ENCODE assay signal across 2 cellular contexts in genomic region chr12:98808243-98808895, GRCh38.
TF ChIP-seq lines count a peak whose summit lies in the region.

No MANE protein-coding gene starts in this region.

TF ChIP-seq in GM23338, 12 proteins besides CTCF, POLR2A, EP300 and RAD21 (continued from another document):
- TF ChIP-seq ETS1 (IDR thresholded peaks at IDR 0.05) (no peak), ZNF331 (CRISPR knock-in tag; IDR thresholded peaks at IDR 0.05; ENCODE audit: low read depth) (no peak), STAT1 (IDR thresholded peaks at IDR 0.05; ENCODE audit: unreplicated experiment) (no peak), CREB1 (CRISPR knock-in tag; IDR thresholded peaks at IDR 0.05; ENCODE audit: low read depth) (no peak), ZNF462 (CRISPR knock-in tag; IDR thresholded peaks at IDR 0.05) (no peak), ZNF114 (CRISPR knock-in tag; IDR thresholded peaks at IDR 0.05) (no peak)

TF ChIP-seq in SK-N-SH treated with all-trans-retinoic acid at 6 μM for 48 hours, 23 proteins besides CTCF, POLR2A, EP300 and RAD21 (continued from another document):
- no peak for TF ChIP-seq TSHZ2 (CRISPR knock-in tag; IDR thresholded peaks at IDR 0.05)
- no peak for TF ChIP-seq ZFP3 (CRISPR knock-in tag; IDR thresholded peaks at IDR 0.05)
- TF ChIP-seq CSDC2 (CRISPR knock-in tag; IDR thresholded peaks at IDR 0.05) = no peak
- TF ChIP-seq PATZ1 (CRISPR knock-in tag; IDR thresholded peaks at IDR 0.05; ENCODE audit: borderline replicate concordance) = no peak
- no peak for TF ChIP-seq ZNF70 (CRISPR knock-in tag; IDR thresholded peaks at IDR 0.05)
- TF ChIP-seq BACH2 (CRISPR knock-in tag; IDR thresholded peaks at IDR 0.05; ENCODE audit: borderline replicate concordance) = no peak
- TF ChIP-seq ZNF565 (CRISPR knock-in tag; conservative IDR thresholded peaks at IDR 0.05; ENCODE audit: low read depth) = no peak
- TF ChIP-seq, protein P1, sequence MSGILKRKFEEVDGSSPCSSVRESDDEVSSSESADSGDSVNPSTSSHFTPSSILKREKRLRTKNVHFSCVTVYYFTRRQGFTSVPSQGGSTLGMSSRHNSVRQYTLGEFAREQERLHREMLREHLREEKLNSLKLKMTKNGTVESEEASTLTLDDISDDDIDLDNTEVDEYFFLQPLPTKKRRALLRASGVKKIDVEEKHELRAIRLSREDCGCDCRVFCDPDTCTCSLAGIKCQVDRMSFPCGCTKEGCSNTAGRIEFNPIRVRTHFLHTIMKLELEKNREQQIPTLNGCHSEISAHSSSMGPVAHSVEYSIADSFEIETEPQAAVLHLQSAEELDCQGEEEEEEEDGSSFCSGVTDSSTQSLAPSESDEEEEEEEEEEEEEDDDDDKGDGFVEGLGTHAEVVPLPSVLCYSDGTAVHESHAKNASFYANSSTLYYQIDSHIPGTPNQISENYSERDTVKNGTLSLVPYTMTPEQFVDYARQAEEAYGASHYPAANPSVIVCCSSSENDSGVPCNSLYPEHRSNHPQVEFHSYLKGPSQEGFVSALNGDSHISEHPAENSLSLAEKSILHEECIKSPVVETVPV (CRISPR knock-in tag; IDR thresholded peaks at IDR 0.05) = no peak
- no peak for TF ChIP-seq ARNTL (CRISPR knock-in tag; IDR thresholded peaks at IDR 0.05; ENCODE audit: borderline replicate concordance, low read depth)
